1 cellular context compared by ENCODE assay signal in the genomic region with DNA sequence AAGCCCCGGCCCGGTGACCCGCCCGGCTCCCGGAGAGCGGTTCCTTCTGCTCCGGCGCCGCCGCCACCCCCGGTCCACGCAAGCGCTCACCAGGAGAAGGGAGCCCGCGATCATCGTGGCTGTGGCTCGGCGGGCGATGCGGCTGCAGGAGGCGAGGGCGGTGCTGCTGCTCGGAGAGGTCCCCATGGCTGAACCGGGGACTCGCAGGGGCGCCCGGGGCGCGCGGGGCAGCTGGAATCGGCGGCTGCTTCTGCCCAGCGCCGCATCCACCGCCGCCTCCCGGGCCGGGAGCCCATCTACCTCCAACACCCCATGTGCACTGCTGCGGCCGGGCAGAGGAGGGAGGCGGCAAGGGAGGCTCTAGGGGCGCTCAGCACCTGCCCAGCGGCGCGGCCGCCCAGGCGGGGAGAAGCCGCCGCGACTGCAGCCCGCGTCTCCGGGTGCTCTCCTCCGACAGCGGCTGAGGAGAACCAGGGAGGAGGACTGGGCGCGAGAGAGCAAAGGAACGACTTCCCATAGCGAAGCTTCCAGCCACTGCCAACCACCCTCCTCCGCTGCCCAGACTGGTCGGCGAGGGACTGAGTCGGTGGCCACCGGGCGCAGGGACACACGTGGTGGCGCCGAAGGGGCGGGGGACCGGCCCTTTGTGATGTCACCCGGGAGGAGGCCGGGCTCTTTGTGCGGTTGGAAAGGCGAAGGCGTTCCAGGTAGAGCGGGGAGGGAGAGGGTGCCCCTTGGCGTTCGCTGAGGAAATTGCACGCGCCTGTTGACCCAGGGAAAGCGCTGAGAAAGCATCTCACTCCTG.
TF ChIP-seq lines count a peak whose summit lies in the region.

A gene with protein sequence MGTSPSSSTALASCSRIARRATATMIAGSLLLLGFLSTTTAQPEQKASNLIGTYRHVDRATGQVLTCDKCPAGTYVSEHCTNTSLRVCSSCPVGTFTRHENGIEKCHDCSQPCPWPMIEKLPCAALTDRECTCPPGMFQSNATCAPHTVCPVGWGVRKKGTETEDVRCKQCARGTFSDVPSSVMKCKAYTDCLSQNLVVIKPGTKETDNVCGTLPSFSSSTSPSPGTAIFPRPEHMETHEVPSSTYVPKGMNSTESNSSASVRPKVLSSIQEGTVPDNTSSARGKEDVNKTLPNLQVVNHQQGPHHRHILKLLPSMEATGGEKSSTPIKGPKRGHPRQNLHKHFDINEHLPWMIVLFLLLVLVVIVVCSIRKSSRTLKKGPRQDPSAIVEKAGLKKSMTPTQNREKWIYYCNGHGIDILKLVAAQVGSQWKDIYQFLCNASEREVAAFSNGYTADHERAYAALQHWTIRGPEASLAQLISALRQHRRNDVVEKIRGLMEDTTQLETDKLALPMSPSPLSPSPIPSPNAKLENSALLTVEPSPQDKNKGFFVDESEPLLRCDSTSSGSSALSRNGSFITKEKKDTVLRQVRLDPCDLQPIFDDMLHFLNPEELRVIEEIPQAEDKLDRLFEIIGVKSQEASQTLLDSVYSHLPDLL (minus strand): TSS at position 580 of the 805 bp plus-strand sequence. CDS start 394 bp downstream, at position 186.

TF ChIP-seq in HepG2, 621 proteins besides CTCF, POLR2A, EP300 and RAD21 (continued from another document and continues in another):
- TF ChIP-seq, protein P1, sequence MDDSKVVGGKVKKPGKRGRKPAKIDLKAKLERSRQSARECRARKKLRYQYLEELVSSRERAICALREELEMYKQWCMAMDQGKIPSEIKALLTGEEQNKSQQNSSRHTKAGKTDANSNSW (CRISPR knock-in tag; IDR thresholded peaks at IDR 0.05; ENCODE audit: borderline replicate concordance), result 0 out of 2 replicates have a peak, but pooled peaks have one; percentile 66
- TF ChIP-seq, protein P2, sequence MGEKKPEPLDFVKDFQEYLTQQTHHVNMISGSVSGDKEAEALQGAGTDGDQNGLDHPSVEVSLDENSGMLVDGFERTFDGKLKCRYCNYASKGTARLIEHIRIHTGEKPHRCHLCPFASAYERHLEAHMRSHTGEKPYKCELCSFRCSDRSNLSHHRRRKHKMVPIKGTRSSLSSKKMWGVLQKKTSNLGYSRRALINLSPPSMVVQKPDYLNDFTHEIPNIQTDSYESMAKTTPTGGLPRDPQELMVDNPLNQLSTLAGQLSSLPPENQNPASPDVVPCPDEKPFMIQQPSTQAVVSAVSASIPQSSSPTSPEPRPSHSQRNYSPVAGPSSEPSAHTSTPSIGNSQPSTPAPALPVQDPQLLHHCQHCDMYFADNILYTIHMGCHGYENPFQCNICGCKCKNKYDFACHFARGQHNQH (CRISPR knock-in tag; IDR thresholded peaks at IDR 0.05), result peak; percentile 98
- TF ChIP-seq, protein P3, sequence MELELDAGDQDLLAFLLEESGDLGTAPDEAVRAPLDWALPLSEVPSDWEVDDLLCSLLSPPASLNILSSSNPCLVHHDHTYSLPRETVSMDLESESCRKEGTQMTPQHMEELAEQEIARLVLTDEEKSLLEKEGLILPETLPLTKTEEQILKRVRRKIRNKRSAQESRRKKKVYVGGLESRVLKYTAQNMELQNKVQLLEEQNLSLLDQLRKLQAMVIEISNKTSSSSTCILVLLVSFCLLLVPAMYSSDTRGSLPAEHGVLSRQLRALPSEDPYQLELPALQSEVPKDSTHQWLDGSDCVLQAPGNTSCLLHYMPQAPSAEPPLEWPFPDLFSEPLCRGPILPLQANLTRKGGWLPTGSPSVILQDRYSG (CRISPR knock-in tag; IDR thresholded peaks at IDR 0.05), result peak; percentile 90; the same call in 1 of the 2 replicates
- no peak for TF ChIP-seq CBX2 (IDR thresholded peaks at IDR 0.05; ENCODE audit: low read depth, low read length)
- TF ChIP-seq CBX2 (CRISPR knock-in tag; IDR thresholded peaks at IDR 0.05; ENCODE audit: low read depth), result 0 out of 2 replicates have a peak, but pooled peaks have one; percentile 22
- no peak for TF ChIP-seq ZNF343 (CRISPR knock-in tag; IDR thresholded peaks at IDR 0.05)
- peak; percentile 62 for TF ChIP-seq FLYWCH1 (CRISPR knock-in tag; IDR thresholded peaks at IDR 0.05)
- TF ChIP-seq ZNF547 (CRISPR knock-in tag; IDR thresholded peaks at IDR 0.05), result peak; percentile 97
- TF ChIP-seq, protein P4, sequence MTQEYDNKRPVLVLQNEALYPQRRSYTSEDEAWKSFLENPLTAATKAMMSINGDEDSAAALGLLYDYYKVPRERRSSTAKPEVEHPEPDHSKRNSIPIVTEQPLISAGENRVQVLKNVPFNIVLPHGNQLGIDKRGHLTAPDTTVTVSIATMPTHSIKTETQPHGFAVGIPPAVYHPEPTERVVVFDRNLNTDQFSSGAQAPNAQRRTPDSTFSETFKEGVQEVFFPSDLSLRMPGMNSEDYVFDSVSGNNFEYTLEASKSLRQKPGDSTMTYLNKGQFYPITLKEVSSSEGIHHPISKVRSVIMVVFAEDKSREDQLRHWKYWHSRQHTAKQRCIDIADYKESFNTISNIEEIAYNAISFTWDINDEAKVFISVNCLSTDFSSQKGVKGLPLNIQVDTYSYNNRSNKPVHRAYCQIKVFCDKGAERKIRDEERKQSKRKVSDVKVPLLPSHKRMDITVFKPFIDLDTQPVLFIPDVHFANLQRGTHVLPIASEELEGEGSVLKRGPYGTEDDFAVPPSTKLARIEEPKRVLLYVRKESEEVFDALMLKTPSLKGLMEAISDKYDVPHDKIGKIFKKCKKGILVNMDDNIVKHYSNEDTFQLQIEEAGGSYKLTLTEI (CRISPR knock-in tag; conservative IDR thresholded peaks at IDR 0.05), result no peak
- peak; percentile 74 for TF ChIP-seq TAF15 (IDR thresholded peaks at IDR 0.05; ENCODE audit: low read depth, low read length, poor library complexity, severe bottlenecking)
- TF ChIP-seq, protein P5, sequence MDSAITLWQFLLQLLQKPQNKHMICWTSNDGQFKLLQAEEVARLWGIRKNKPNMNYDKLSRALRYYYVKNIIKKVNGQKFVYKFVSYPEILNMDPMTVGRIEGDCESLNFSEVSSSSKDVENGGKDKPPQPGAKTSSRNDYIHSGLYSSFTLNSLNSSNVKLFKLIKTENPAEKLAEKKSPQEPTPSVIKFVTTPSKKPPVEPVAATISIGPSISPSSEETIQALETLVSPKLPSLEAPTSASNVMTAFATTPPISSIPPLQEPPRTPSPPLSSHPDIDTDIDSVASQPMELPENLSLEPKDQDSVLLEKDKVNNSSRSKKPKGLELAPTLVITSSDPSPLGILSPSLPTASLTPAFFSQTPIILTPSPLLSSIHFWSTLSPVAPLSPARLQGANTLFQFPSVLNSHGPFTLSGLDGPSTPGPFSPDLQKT (CRISPR knock-in tag; IDR thresholded peaks at IDR 0.05; ENCODE audit: borderline replicate concordance), result no peak
- TF ChIP-seq, protein P6, sequence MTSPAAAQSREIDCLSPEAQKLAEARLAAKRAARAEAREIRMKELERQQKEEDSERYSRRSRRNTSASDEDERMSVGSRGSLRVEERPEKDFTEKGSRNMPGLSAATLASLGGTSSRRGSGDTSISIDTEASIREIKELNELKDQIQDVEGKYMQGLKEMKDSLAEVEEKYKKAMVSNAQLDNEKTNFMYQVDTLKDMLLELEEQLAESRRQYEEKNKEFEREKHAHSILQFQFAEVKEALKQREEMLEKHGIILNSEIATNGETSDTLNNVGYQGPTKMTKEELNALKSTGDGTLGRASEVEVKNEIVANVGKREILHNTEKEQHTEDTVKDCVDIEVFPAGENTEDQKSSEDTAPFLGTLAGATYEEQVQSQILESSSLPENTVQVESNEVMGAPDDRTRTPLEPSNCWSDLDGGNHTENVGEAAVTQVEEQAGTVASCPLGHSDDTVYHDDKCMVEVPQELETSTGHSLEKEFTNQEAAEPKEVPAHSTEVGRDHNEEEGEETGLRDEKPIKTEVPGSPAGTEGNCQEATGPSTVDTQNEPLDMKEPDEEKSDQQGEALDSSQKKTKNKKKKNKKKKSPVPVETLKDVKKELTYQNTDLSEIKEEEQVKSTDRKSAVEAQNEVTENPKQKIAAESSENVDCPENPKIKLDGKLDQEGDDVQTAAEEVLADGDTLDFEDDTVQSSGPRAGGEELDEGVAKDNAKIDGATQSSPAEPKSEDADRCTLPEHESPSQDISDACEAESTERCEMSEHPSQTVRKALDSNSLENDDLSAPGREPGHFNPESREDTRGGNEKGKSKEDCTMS (CRISPR knock-in tag; conservative IDR thresholded peaks at IDR 0.05), result no peak
- no peak; the same call in 1 of the 2 replicates for TF ChIP-seq ZNF260 (CRISPR knock-in tag; IDR thresholded peaks at IDR 0.05; ENCODE audit: borderline replicate concordance, low read depth)
- TF ChIP-seq ZNF703 (CRISPR knock-in tag; IDR thresholded peaks at IDR 0.05; ENCODE audit: borderline replicate concordance), result peak; percentile 83
- TF ChIP-seq, protein P7, sequence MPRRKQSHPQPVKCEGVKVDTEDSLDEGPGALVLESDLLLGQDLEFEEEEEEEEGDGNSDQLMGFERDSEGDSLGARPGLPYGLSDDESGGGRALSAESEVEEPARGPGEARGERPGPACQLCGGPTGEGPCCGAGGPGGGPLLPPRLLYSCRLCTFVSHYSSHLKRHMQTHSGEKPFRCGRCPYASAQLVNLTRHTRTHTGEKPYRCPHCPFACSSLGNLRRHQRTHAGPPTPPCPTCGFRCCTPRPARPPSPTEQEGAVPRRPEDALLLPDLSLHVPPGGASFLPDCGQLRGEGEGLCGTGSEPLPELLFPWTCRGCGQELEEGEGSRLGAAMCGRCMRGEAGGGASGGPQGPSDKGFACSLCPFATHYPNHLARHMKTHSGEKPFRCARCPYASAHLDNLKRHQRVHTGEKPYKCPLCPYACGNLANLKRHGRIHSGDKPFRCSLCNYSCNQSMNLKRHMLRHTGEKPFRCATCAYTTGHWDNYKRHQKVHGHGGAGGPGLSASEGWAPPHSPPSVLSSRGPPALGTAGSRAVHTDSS (CRISPR knock-in tag; conservative IDR thresholded peaks at IDR 0.05), result peak; percentile 93; the same call in 1 of the 2 replicates
- peak; percentile 94 for TF ChIP-seq MEF2D (CRISPR knock-in tag; IDR thresholded peaks at IDR 0.05)
- peak; percentile 95 for TF ChIP-seq ZNF605 (CRISPR knock-in tag; IDR thresholded peaks at IDR 0.05)
- TF ChIP-seq TBP (CRISPR knock-in tag; IDR thresholded peaks at IDR 0.05), result peak; percentile 45; the same call in 1 of the 2 replicates
- no peak for TF ChIP-seq NFYC (CRISPR knock-in tag; IDR thresholded peaks at IDR 0.05)
- peak; percentile 73 for TF ChIP-seq TEAD3 (CRISPR knock-in tag; optimal IDR thresholded peaks at IDR 0.05; ENCODE audit: borderline replicate concordance)
- peak; percentile 77 for TF ChIP-seq CCDC6 (CRISPR knock-in tag; IDR thresholded peaks at IDR 0.05)
- no peak for TF ChIP-seq PHB2 (IDR thresholded peaks at IDR 0.05; ENCODE audit: partially characterized antibody)
- 0 out of 2 replicates have a peak, but pooled peaks have one; percentile 66 for TF ChIP-seq ZNF530 (CRISPR knock-in tag; IDR thresholded peaks at IDR 0.05; ENCODE audit: low read depth)
- TF ChIP-seq, protein P8, sequence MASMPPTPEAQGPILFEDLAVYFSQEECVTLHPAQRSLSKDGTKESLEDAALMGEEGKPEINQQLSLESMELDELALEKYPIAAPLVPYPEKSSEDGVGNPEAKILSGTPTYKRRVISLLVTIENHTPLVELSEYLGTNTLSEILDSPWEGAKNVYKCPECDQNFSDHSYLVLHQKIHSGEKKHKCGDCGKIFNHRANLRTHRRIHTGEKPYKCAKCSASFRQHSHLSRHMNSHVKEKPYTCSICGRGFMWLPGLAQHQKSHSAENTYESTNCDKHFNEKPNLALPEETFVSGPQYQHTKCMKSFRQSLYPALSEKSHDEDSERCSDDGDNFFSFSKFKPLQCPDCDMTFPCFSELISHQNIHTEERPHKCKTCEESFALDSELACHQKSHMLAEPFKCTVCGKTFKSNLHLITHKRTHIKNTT (CRISPR knock-in tag; IDR thresholded peaks at IDR 0.05), result no peak
- TF ChIP-seq, protein P9, sequence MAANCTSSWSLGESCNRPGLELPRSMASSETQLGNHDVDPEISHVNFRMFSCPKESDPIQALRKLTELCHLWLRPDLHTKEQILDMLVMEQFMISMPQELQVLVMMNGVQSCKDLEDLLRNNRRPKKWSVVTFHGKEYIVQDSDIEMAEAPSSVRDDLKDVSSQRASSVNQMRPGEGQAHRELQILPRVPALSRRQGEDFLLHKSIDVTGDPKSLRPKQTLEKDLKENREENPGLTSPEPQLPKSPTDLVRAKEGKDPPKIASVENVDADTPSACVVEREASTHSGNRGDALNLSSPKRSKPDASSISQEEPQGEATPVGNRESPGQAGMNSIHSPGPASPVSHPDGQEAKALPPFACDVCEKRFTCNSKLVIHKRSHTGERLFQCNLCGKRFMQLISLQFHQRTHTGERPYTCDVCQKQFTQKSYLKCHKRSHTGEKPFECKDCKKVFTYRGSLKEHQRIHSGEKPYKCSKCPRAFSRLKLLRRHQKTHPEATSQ (CRISPR knock-in tag; IDR thresholded peaks at IDR 0.05; ENCODE audit: borderline replicate concordance), result peak; percentile 96
- TF ChIP-seq STAG1 (CRISPR knock-in tag; IDR thresholded peaks at IDR 0.05), result peak; percentile 97
- TF ChIP-seq MEIS1 (CRISPR knock-in tag; IDR thresholded peaks at IDR 0.05; ENCODE audit: borderline replicate concordance), result peak; percentile 36; the same call in 1 of the 2 replicates
- TF ChIP-seq, protein P10, sequence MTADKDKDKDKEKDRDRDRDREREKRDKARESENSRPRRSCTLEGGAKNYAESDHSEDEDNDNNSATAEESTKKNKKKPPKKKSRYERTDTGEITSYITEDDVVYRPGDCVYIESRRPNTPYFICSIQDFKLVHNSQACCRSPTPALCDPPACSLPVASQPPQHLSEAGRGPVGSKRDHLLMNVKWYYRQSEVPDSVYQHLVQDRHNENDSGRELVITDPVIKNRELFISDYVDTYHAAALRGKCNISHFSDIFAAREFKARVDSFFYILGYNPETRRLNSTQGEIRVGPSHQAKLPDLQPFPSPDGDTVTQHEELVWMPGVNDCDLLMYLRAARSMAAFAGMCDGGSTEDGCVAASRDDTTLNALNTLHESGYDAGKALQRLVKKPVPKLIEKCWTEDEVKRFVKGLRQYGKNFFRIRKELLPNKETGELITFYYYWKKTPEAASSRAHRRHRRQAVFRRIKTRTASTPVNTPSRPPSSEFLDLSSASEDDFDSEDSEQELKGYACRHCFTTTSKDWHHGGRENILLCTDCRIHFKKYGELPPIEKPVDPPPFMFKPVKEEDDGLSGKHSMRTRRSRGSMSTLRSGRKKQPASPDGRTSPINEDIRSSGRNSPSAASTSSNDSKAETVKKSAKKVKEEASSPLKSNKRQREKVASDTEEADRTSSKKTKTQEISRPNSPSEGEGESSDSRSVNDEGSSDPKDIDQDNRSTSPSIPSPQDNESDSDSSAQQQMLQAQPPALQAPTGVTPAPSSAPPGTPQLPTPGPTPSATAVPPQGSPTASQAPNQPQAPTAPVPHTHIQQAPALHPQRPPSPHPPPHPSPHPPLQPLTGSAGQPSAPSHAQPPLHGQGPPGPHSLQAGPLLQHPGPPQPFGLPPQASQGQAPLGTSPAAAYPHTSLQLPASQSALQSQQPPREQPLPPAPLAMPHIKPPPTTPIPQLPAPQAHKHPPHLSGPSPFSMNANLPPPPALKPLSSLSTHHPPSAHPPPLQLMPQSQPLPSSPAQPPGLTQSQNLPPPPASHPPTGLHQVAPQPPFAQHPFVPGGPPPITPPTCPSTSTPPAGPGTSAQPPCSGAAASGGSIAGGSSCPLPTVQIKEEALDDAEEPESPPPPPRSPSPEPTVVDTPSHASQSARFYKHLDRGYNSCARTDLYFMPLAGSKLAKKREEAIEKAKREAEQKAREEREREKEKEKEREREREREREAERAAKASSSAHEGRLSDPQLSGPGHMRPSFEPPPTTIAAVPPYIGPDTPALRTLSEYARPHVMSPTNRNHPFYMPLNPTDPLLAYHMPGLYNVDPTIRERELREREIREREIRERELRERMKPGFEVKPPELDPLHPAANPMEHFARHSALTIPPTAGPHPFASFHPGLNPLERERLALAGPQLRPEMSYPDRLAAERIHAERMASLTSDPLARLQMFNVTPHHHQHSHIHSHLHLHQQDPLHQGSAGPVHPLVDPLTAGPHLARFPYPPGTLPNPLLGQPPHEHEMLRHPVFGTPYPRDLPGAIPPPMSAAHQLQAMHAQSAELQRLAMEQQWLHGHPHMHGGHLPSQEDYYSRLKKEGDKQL (CRISPR knock-in tag; IDR thresholded peaks at IDR 0.05; ENCODE audit: low read depth), result peak; percentile 66; the same call in 1 of the 2 replicates
- TF ChIP-seq BCL6 (CRISPR knock-in tag; IDR thresholded peaks at IDR 0.05), result peak; percentile 71
- TF ChIP-seq NCOA1 (CRISPR knock-in tag; IDR thresholded peaks at IDR 0.05), result peak; percentile 9; the same call in 1 of the 2 replicates
- TF ChIP-seq ZNF883 (CRISPR knock-in tag; IDR thresholded peaks at IDR 0.05; ENCODE audit: not compliant biosample characterization), result peak; percentile 90
- TF ChIP-seq ZNF335 (CRISPR knock-in tag; IDR thresholded peaks at IDR 0.05), result peak; percentile 88; the same call in 1 of the 2 replicates
